In the genomic region with DNA sequence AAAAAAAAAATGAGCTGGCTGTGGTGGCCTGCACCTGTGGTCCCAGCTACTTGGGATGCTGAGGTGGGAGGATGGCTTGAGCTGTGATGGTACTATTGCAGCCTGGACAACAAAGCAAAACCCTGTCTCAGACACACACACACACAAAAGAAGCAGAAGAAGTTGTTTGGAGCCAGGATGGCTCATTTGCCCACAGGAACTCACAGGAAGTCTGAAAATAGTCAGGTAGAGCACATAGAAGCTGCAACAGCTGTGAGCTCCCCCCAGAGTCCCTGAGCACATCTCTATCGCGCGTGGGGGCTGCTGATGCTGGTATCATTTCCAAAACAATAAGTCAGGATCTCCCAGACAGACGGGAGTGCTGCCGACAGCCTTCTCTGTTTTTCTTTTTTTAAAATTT, we compare ENCODE assay signal across 1 cellular context.
TF ChIP-seq lines count a peak whose summit lies in the region.

No MANE protein-coding gene starts in this region.

TF ChIP-seq in H1, 55 proteins besides CTCF, POLR2A, EP300 and RAD21:
- TF ChIP-seq MAFK (IDR thresholded peaks at IDR 0.05; ENCODE audit: low read depth, low read length) = no peak
- TF ChIP-seq POU5F1 (IDR thresholded peaks at IDR 0.05; ENCODE audit: low read depth, low read length) = no peak
- TF ChIP-seq RXRA (IDR thresholded peaks at IDR 0.05; ENCODE audit: insufficient read depth, low read depth, low read length) = no peak
- TF ChIP-seq SAP30 (IDR thresholded peaks at IDR 0.05; ENCODE audit: insufficient read depth, insufficient replicate concordance, low read length) = no peak
- TF ChIP-seq TAF1 (IDR thresholded peaks at IDR 0.05; ENCODE audit: low read depth, low read length) = no peak
- TF ChIP-seq ZNF274 (IDR thresholded peaks at IDR 0.05; ENCODE audit: borderline replicate concordance, extremely low read depth, low read length) = no peak
- no peak for TF ChIP-seq RFX5 (IDR thresholded peaks at IDR 0.05; ENCODE audit: borderline replicate concordance, low read depth, low read length)
- TF ChIP-seq NRF1 (IDR thresholded peaks at IDR 0.05; ENCODE audit: low read depth, low read length) = no peak
TF ChIP-seq in H1: peak in this region for 0.
